12 cellular contexts compared by ENCODE assay signal in the genomic region with DNA sequence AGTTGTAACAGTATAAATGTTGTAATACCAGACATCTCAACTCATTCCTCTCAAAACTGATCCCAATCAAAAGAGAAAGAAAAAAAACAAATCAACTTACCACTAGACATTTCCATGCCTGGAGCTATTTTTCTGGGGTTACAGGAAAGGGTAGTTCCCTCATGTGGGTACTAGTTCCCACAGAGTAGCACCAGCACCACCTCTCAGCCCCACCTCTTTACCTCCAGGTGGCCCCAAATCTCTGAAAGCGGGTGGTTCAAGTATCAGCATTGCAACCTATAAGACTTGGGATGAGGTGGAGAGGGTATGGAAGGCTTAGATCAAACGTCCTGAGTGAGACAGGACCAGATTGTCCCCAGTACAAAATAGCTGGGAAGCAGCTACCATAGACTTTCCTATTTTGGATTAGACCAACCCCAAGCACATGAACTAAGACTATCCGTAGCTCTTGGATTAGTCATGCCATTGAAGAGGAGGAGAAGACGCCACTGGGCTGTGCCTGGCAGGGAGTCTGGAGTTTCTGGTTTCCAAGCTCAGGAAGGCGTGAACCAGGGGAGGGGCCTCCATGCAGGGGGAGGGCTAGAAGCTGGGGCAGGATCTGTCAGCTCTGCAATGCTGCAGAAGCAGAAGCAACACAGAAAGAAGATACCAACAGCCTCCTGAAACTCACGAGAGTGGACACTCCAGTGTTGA. TPM values are rescaled to one million over a fixed set of nuclear protein-coding genes. Genes with fewer than 3 reads are reported as not detected.
DNase-seq lines count a peak whose midpoint lies in the region; ATAC-seq, FAIRE-seq and TF ChIP-seq lines count a peak whose summit lies in the region.
"Had no signal": no experiment of that assay in that cellular context is flagged by ENCODE, and none has a peak within 500 bp of the region (broad histone marks: within the 10 kb centered on the region; RNA-seq: fewer than 3 reads in every experiment).

TSS of gene SLC39A2 (plus strand) at position 620 of the 693 bp plus-strand sequence. CDS start 154 bp downstream, outside the sequence.

- DNase-seq in H54 (ENCODE audit: insufficient read length, low spot score) (peak; percentile 43), iPS DF 4.7 (ENCODE audit: extremely low read depth, low spot score) (peak; percentile 25)
- no peak for DNase-seq in activated CD8-positive, alpha-beta T cell treated with anti-CD3 and anti-CD28 coated beads, Interleukin-2, amount 10 ng/mL, durations not matched to agents 7 days and 5 days
- no peak for DNase-seq in activated effector memory CD4-positive, alpha-beta T cell treated with anti-CD3 and anti-CD28 coated beads, Interleukin-2, amount 50 U/mL, for 16 hours
- DNase-seq: caudate nucleus; stimulated activated CD4-positive, alpha-beta T cell treated with anti-CD3 and anti-CD28 coated beads, Interleukin-12 subunit alpha, Interleukin-12 subunit beta, amount 100 ng/mL, for 4 hours had no signal

- FAIRE-seq in H54 (lab: Jason Lieb, UNC): peak; percentile 41
- FAIRE-seq: GM18507 had no signal

- H3K27ac Mint-ChIP-seq in activated CD8-positive, alpha-beta T cell treated with anti-CD3 and anti-CD28 coated beads, Interleukin-2, amount 10 ng/mL, durations not matched to agents 7 days and 5 days: peak within 1 kb of the TSS; percentile 51

- H3K4me1 Mint-ChIP-seq in activated CD8-positive, alpha-beta T cell treated with anti-CD3 and anti-CD28 coated beads, Interleukin-2, amount 10 ng/mL, durations not matched to agents 7 days and 5 days (ENCODE audit: low read depth): peaks cover 12% of the 10 kb centered on the region

- H3K4me3 Mint-ChIP-seq in activated CD8-positive, alpha-beta T cell treated with anti-CD3 and anti-CD28 coated beads, Interleukin-2, amount 10 ng/mL, durations not matched to agents 7 days and 5 days: no peak within 1 kb of the TSS
- H3K4me3 Mint-ChIP-seq: IgD-negative memory B cell had no signal

- POLR2A ChIA-PET in activated CD8-positive, alpha-beta T cell treated with anti-CD3 and anti-CD28 coated beads, Interleukin-2, amount 10 ng/mL, durations not matched to agents 7 days and 5 days (lab: Charles Lee): no interaction called here

- TF ChIP-seq POLR2A in H54 (IDR thresholded peaks at IDR 0.05; ENCODE audit: low read depth, low read length): no peak

- ATAC-seq in activated CD8-positive, alpha-beta T cell treated with anti-CD3 and anti-CD28 coated beads, Interleukin-2, amount 10 ng/mL, durations not matched to agents 7 days and 5 days: peak; percentile 20
- ATAC-seq in HG02623 (IDR thresholded peaks at IDR 0.05; ENCODE audit: unreplicated experiment): no peak
- ATAC-seq in GM19023 (IDR thresholded peaks at IDR 0.05; ENCODE audit: unreplicated experiment): no peak
- ATAC-seq in activated CD4-positive, CD25-positive, alpha-beta regulatory T cell treated with anti-CD3 and anti-CD28 coated beads, Interleukin-2, amount 50 U/mL, for 24 hours: no peak

- H3K36me3 Mint-ChIP-seq in activated CD8-positive, alpha-beta T cell treated with anti-CD3 and anti-CD28 coated beads, Interleukin-2, amount 10 ng/mL, durations not matched to agents 7 days and 5 days (ENCODE audit: low read depth): peaks cover 39% of the 10 kb centered on the region
- H3K36me3 Mint-ChIP-seq: IgD-negative memory B cell had no signal

- no peaks in the 10 kb centered on the region for H3K9me3 Mint-ChIP-seq in activated CD8-positive, alpha-beta T cell treated with anti-CD3 and anti-CD28 coated beads, Interleukin-2, amount 10 ng/mL, durations not matched to agents 7 days and 5 days (ENCODE audit: insufficient read depth)
- H3K9me3 Mint-ChIP-seq: IgD-negative memory B cell had no signal

- CTCF ChIA-PET in activated CD8-positive, alpha-beta T cell treated with anti-CD3 and anti-CD28 coated beads, Interleukin-2, amount 10 ng/mL, durations not matched to agents 7 days and 5 days (lab: Charles Lee): interaction anchor here (1.2 to 11.9 kb wide), 4 partner anchors 17 to 106 kb away, joined by 3 to 126 read pairs (median 16); no protein-coding TSS in a partner anchor

- peak within 1 kb of the TSS in 20 of 21 experiments; percentile 49 to 86 (median 76) for H3K27ac ChIP-seq in skin epidermis

- H3K27me3 Mint-ChIP-seq in activated CD8-positive, alpha-beta T cell treated with anti-CD3 and anti-CD28 coated beads, Interleukin-2, amount 10 ng/mL, durations not matched to agents 7 days and 5 days (ENCODE audit: low read depth): no peaks in the 10 kb centered on the region
- H3K27me3 Mint-ChIP-seq: IgD-negative memory B cell had no signal

- H3K4me3 ChIP-seq in skin epidermis: peak within 1 kb of the TSS in 4 of 7 experiments; percentile 1 to 16 (median 3)

RNA-seq across cellular contexts. Expression of gene SLC39A2, which starts in this region (rescaled TPM):
- total RNA-seq in activated CD8-positive, alpha-beta T cell treated with anti-CD3 and anti-CD28 coated beads, Interleukin-2, amount 10 ng/mL, durations not matched to agents 7 days and 5 days: not detected

Comparison
In these comparisons a context has a peak if more than half of its experiments do, and no peak if none do; other contexts are left out.
1. Peak in ATAC-seq in activated CD8-positive, alpha-beta T cell treated with anti-CD3 and anti-CD28 coated beads, Interleukin-2, amount 10 ng/mL, durations not matched to agents 7 days and 5 days; RNA of the gene not detected or under 1 TPM.
2. DNase-seq: peak in H54 (single experiment) and iPS DF 4.7 (single experiment); none in activated CD8-positive, alpha-beta T cell treated with anti-CD3 and anti-CD28 coated beads, Interleukin-2, amount 10 ng/mL, durations not matched to agents 7 days and 5 days (single experiment) and activated effector memory CD4-positive, alpha-beta T cell treated with anti-CD3 and anti-CD28 coated beads, Interleukin-2, amount 50 U/mL, for 16 hours (single experiment).